8 cellular contexts compared by ENCODE assay signal in genomic region chr5:72955768-72956323, GRCh38. TPM values are rescaled to one million over a fixed set of nuclear protein-coding genes. Genes with fewer than 3 reads are reported as not detected.
DNase-seq lines count a peak whose midpoint lies in the region; ATAC-seq, FAIRE-seq and TF ChIP-seq lines count a peak whose summit lies in the region.

TSS of gene FCHO2 (plus strand) at chr5:72956041. CDS start at chr5:72956097, 56 bp downstream.

- DNase-seq in AG04450 (ENCODE audit: low read depth, low spot score): peak; percentile 90
- DNase-seq in NCI-H2196 treated with DMSO at 0.1 percent for 48 hours (lab: John Stamatoyannopoulos, UW; ENCODE audit: unreplicated experiment): peak; percentile 67
- DNase-seq in bronchial epithelial cell (ENCODE audit: low read depth): peak; percentile 96
- peak; percentile 98 for DNase-seq in iPS-NIHi11 (ENCODE audit: low spot score)
- DNase-seq in small intestine: peak; percentile 98

- no peaks in the 10 kb centered on the region for H3K4me1 ChIP-seq in small intestine (ENCODE audit: control insufficient read depth in 2 of 2, insufficient read depth in 1 of 2, low read depth in 1 of 2, low read length in 1 of 2)

- FAIRE-seq in bronchial epithelial cell (lab: Jason Lieb, UNC) (no peak), small intestine (lab: Jason Lieb, UNC) (no peak)

- H3K36me3 ChIP-seq in bronchial epithelial cell (ENCODE audit: control insufficient read depth, insufficient read depth, low read length): no peaks in the 10 kb centered on the region
- no peaks in the 10 kb centered on the region for H3K36me3 ChIP-seq in small intestine (ENCODE audit: control insufficient read depth in 2 of 2, insufficient read depth in 2 of 2, low read length in 2 of 2)

- no peaks in the 10 kb centered on the region for H3K27me3 ChIP-seq in AG04450 (ENCODE audit: control insufficient read depth, insufficient read depth, low read length)
- no peaks in the 10 kb centered on the region for H3K27me3 ChIP-seq in bronchial epithelial cell (ENCODE audit: control insufficient read depth, insufficient read depth, low read length)
- no peaks in the 10 kb centered on the region for H3K27me3 ChIP-seq in small intestine (ENCODE audit: control insufficient read depth in 2 of 2, insufficient read depth in 2 of 2, low read length in 2 of 2)

- TF ChIP-seq CTCF in AG04450 (IDR thresholded peaks at IDR 0.05; ENCODE audit: low read depth, low read length) (peak; percentile 70), WI38 (IDR thresholded peaks at IDR 0.05; ENCODE audit: low read depth, low read length) (peak; percentile 54), bronchial epithelial cell (IDR thresholded peaks at IDR 0.05; ENCODE audit: insufficient read depth, low read length, severe bottlenecking) (peak; percentile 79)

- POLR2A ChIA-PET in AG04450 (lab: Yijun Ruan, JAX): interaction anchor here (0.5 to 1.6 kb wide), 4 partner anchors 11 to 59 kb away, joined by 3 to 5 read pairs (median 4); no protein-coding TSS in a partner anchor

- H3K4me3 ChIP-seq in AG04450 (ENCODE audit: low read depth, low read length): peak within 1 kb of the TSS; percentile 72
- peak within 1 kb of the TSS; percentile 83 for H3K4me3 ChIP-seq in WI38 (ENCODE audit: low read depth, low read length)
- peak within 1 kb of the TSS; percentile 67 for H3K4me3 ChIP-seq in bronchial epithelial cell (ENCODE audit: low read depth, low read length)
- H3K4me3 ChIP-seq in small intestine (ENCODE audit: low read depth in 1 of 2, low read length in 2 of 2): peak within 1 kb of the TSS; percentile 76 to 81

- H3K9me3 ChIP-seq in AG04450 (ENCODE audit: control insufficient read depth, insufficient read depth, low read length) (no peaks in the 10 kb centered on the region), small intestine (ENCODE audit: control insufficient read depth, low read depth) (no peaks in the 10 kb centered on the region)

- CTCF ChIA-PET in AG04450 (lab: Charles Lee): interaction anchor here (0.9 to 2.2 kb wide), 6 partner anchors 127 to 494 kb away, joined by 3 to 10 read pairs (median 4); no protein-coding TSS in a partner anchor

- 0% methylated on average over 47 to 64 of the region's 64 CpGs for WGBS in small intestine, 3 donors

- H3K27ac ChIP-seq in AG04450 (ENCODE audit: low read depth, low read length) (peak within 1 kb of the TSS; percentile 96), small intestine (ENCODE audit: low read depth in 1 of 2, low read length in 1 of 2) (peak within 1 kb of the TSS; percentile 88 to 100)

- ATAC-seq in GM18873 (IDR thresholded peaks at IDR 0.05; ENCODE audit: low FRiP score, unreplicated experiment) (peak; percentile 82), HG03135 (IDR thresholded peaks at IDR 0.05; ENCODE audit: unreplicated experiment) (peak; percentile 95)

RNA-seq across cellular contexts. Expression of gene FCHO2, which starts in this region (rescaled TPM):
- polyA plus RNA-seq in AG04450 (2011; rRNA removed) (10.4 and 12.5 TPM in 2 replicates), small intestine (10 to 100 TPM; 11.5 to 17.7 (median 14.6) TPM)
- 46.3 and 47.1 TPM in 2 replicates for polyA minus RNA-seq in AG04450 (2011; rRNA and poly(A)+ RNA removed)
- 10.5 and 20.2 TPM in 2 replicates for total RNA-seq in bronchial epithelial cell

Comparison
In these comparisons a context has a peak if more than half of its experiments do, and no peak if none do; other contexts are left out.
1. Peak in every context shown above with its lines: DNase-seq, ATAC-seq, H3K4me3 ChIP-seq and H3K27ac ChIP-seq.